In the genomic region with DNA sequence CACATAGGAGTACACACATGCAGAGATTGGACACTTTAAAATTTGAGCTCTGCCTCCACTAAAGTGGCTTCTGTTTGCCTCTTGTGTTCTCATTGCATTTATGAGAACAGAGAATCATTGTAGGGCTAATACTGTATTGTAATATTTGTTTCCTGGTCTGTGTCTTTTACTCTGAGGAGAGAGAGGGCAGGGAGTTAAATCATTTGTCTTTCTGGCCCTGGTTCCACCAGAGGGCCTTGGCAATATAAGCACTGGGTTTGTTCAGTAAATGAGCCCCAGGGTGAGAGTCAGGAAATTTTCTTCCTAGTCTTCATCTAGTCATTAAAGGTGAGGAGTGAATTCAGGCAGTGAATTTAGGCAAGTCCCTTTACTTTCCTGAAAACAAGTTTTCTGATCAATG, we compare ENCODE assay signal across 17 cellular contexts.
DNase-seq lines count a peak whose midpoint lies in the region; ATAC-seq and TF ChIP-seq lines count a peak whose summit lies in the region.
"Had no signal": no experiment of that assay in that cellular context is flagged by ENCODE, and none has a peak within 500 bp of the region (broad histone marks: within the 10 kb centered on the region; RNA-seq: fewer than 3 reads in every experiment).

No MANE protein-coding gene starts in this region.

- dilution Hi-C loops in mammary epithelial cell (cut with HindIII; ENCODE audit: low sequenced_read_pairs): no loop called here

- no peaks in the 10 kb centered on the region for H3K27me3 Mint-ChIP-seq in CD4-positive, alpha-beta T cell

- ATAC-seq in HG03520 (IDR thresholded peaks at IDR 0.05; ENCODE audit: unreplicated experiment) (no peak), left lobe of liver (no peak)
- ATAC-seq in CD4-positive, alpha-beta T cell (ENCODE audit: poor library complexity): no peak
- ATAC-seq: stimulated activated naive CD8-positive, alpha-beta T cell treated with anti-CD3 and anti-CD28 coated beads, Interleukin-15, Interleukin-2, amounts not matched to agents 100 U/mL and 50 U/mL, for 24 hours had no signal

- TF ChIP-seq POLR2A in breast epithelium (IDR thresholded peaks at IDR 0.05) (no peak), transverse colon (IDR thresholded peaks at IDR 0.05) (no peak)

- H3K9ac ChIP-seq in mammary epithelial cell (ENCODE audit: insufficient read depth, low read length): no peak overlapping the region
- no peak overlapping the region for H3K9ac ChIP-seq in muscle layer of colon (ENCODE audit: low read length)

- H3K4me3 ChIP-seq in breast epithelium (no peak overlapping the region), mammary epithelial cell (replicated peaks in 1 of 3; ENCODE audit: insufficient read depth in 1 of 3, low read depth in 2 of 3, low read length in 3 of 3) (no peak overlapping the region), muscle layer of colon (ENCODE audit: low read depth in 1 of 2, low read length in 2 of 2) (no peak overlapping the region), transverse colon (no peak overlapping the region)
- H3K4me3 ChIP-seq: heart left ventricle, SJSA1 had no signal

- no peak overlapping the region for H3K27ac Mint-ChIP-seq in CD4-positive, alpha-beta T cell

- H4K20me1 ChIP-seq in mammary epithelial cell (ENCODE audit: insufficient read depth, low read length): no peaks in the 10 kb centered on the region

- DNase-seq in breast epithelium (ENCODE audit: low spot score in 2 of 2) (peak in 1 of 2 donors; percentile 43), mammary epithelial cell (no peak), epithelial cell of prostate (ENCODE audit: low read depth, low spot score) (no peak), transverse colon (no peak), left lobe of liver (ENCODE audit: low spot score) (no peak)
- DNase-seq in CD4-positive, alpha-beta T cell: no peak
- DNase-seq: activated CD8-positive, alpha-beta memory T cell treated with anti-CD3 and anti-CD28 coated beads for 24 hours; brain microvascular endothelial cell; H7; heart left ventricle; Kasumi-1; kidney glomerular epithelial cell; NCI-H1930; stimulated activated naive CD8-positive, alpha-beta T cell treated with anti-CD3 and anti-CD28 coated beads, Interleukin-15, Interleukin-2, amounts not matched to agents 100 U/mL and 50 U/mL, for 24 hours had no signal

- in situ Hi-C loops in mammary epithelial cell (cut with MboI; ENCODE audit: low sequenced_read_pairs in 2 of 2): loop anchor here in 1 of 2 donors (25.0 kb wide), 1 partner anchor 110 kb away; no protein-coding TSS in a partner anchor
- in situ Hi-C loops in transverse colon (cut with MboI; ENCODE audit: low pct_ligation_motif_present in 1 of 4, low pct_unique_long_range_greater_than_20kb in 1 of 4, low sequenced_read_pairs in 3 of 4): no loop called here

- POLR2A ChIA-PET in CD4-positive, alpha-beta T cell (lab: Charles Lee): no interaction called here

- no peak overlapping the region for H3K4me2 ChIP-seq in mammary epithelial cell (ENCODE audit: insufficient read depth, low read depth, low read length)

- no peaks in the 10 kb centered on the region for H3K27me3 ChIP-seq in breast epithelium
- no peaks in the 10 kb centered on the region for H3K27me3 ChIP-seq in mammary epithelial cell (ENCODE audit: insufficient read depth, low read length)
- H3K27me3 ChIP-seq in muscle layer of colon (ENCODE audit: control insufficient read depth in 1 of 2, insufficient read depth in 2 of 2, low read length in 2 of 2): no peaks in the 10 kb centered on the region
- H3K27me3 ChIP-seq in transverse colon: no peaks in the 10 kb centered on the region
- H3K27me3 ChIP-seq in CD4-positive, alpha-beta T cell (ENCODE audit: control insufficient read depth, insufficient read depth, low read length): no peaks in the 10 kb centered on the region
- H3K27me3 ChIP-seq: brain microvascular endothelial cell, heart left ventricle, SJSA1 had no signal

- CTCF ChIA-PET in mammary epithelial cell (lab: Charles Lee; ENCODE audit: low non-redundant PET): no interaction called here
- CTCF ChIA-PET in CD4-positive, alpha-beta T cell (lab: Charles Lee): interaction anchor here (0.6 kb wide), 1 partner anchor 31 kb away, joined by 3 read pairs; no protein-coding TSS in a partner anchor

- H3K4me1 ChIP-seq in breast epithelium (peaks cover 8 to 18% of the 10 kb centered on the region in 2 donors), mammary epithelial cell (ENCODE audit: insufficient read depth, low read length) (peaks cover 13% of the 10 kb centered on the region), muscle layer of colon (ENCODE audit: insufficient read depth, low read length) (peaks cover 70% of the 10 kb centered on the region), transverse colon (peaks cover 25 to 51% (median 42%) of the 10 kb centered on the region in 4 donors)
- H3K4me1 ChIP-seq: SJSA1 had no signal

- H3K36me3 ChIP-seq in breast epithelium: no peaks in the 10 kb centered on the region
- no peaks in the 10 kb centered on the region for H3K36me3 ChIP-seq in mammary epithelial cell (ENCODE audit: insufficient read depth, low read length)
- no peaks in the 10 kb centered on the region for H3K36me3 ChIP-seq in muscle layer of colon (ENCODE audit: insufficient read depth, low read length)
- no peaks in the 10 kb centered on the region for H3K36me3 ChIP-seq in transverse colon
- H3K36me3 ChIP-seq: brain microvascular endothelial cell, heart left ventricle, SJSA1 had no signal

- H3K4me3 Mint-ChIP-seq in CD4-positive, alpha-beta T cell: no peak overlapping the region

- H3K9me3 Mint-ChIP-seq in CD4-positive, alpha-beta T cell: no peaks in the 10 kb centered on the region

- no TSS peak for BruUV-seq in mammary epithelial cell (replicated peaks; lab: Mats Ljungman, UMichigan)

- peaks cover 16% of the 10 kb centered on the region for H3K4me1 Mint-ChIP-seq in CD4-positive, alpha-beta T cell (ENCODE audit: low read depth)

- H3K27ac ChIP-seq in breast epithelium (peak overlapping the region; percentile 13 to 23), mammary epithelial cell (ENCODE audit: insufficient read depth, low read depth, low read length) (no peak overlapping the region), epithelial cell of prostate (peak overlapping the region; percentile 11), muscle layer of colon (ENCODE audit: low read depth, low read length) (peak overlapping the region; percentile 50), transverse colon (peak overlapping the region; percentile 21 to 64 (median 44))
- H3K27ac ChIP-seq in CD4-positive, alpha-beta T cell (ENCODE audit: low read depth, low read length): no peak overlapping the region
- H3K27ac ChIP-seq: brain microvascular endothelial cell, SJSA1 had no signal

- peak in 1 of 3 donors; percentile 21 for TF ChIP-seq CTCF in breast epithelium (IDR thresholded peaks at IDR 0.05)
- TF ChIP-seq CTCF in mammary epithelial cell (conservative IDR thresholded peaks at IDR 0.05 in 1 of 2, IDR thresholded peaks at IDR 0.05 in 1 of 2; ENCODE audit: extremely low read depth in 1 of 2, insufficient read depth in 1 of 2, low read depth in 1 of 2, low read length in 2 of 2): peak in 1 of 2 donors; percentile 6
- no peak for TF ChIP-seq CTCF in transverse colon (IDR thresholded peaks at IDR 0.05)
- no peak for TF ChIP-seq CTCF in CD4-positive, alpha-beta T cell (IDR thresholded peaks at IDR 0.05)

- no peaks in the 10 kb centered on the region for H3K36me3 Mint-ChIP-seq in CD4-positive, alpha-beta T cell (ENCODE audit: low read depth)

- TF ChIP-seq EP300 in transverse colon (IDR thresholded peaks at IDR 0.05; ENCODE audit: low read depth): no peak

- intact Hi-C loops in breast epithelium (cut with DNase I; ENCODE audit: low total_unique reads): no loop called here
- intact Hi-C loops in mammary epithelial cell (cut with micrococcal nuclease): no loop called here
- intact Hi-C loops in transverse colon (cut with DNase I; ENCODE audit: low total_unique reads): no loop called here
- intact Hi-C loops in CD4-positive, alpha-beta T cell (cut with DNase I, micrococcal nuclease): no loop called here

- no peak overlapping the region for H2AFZ ChIP-seq in mammary epithelial cell (ENCODE audit: low read depth, low read length)

- no peaks in the 10 kb centered on the region for H3K9me3 ChIP-seq in breast epithelium
- H3K9me3 ChIP-seq in mammary epithelial cell (replicated peaks; ENCODE audit: insufficient read depth, low read length): no peaks in the 10 kb centered on the region
- no peaks in the 10 kb centered on the region for H3K9me3 ChIP-seq in muscle layer of colon (ENCODE audit: low read length)
- H3K9me3 ChIP-seq in transverse colon: no peaks in the 10 kb centered on the region
- no peaks in the 10 kb centered on the region for H3K9me3 ChIP-seq in CD4-positive, alpha-beta T cell (ENCODE audit: control insufficient read depth, low read length)
- H3K9me3 ChIP-seq: heart left ventricle, SJSA1 had no signal

- peaks cover 5% of the 10 kb centered on the region for H3K79me2 ChIP-seq in mammary epithelial cell (ENCODE audit: insufficient read depth, low read length)

Comparison
In these comparisons a context has a peak if more than half of its experiments do, and no peak if none do; other contexts are left out.
1. H3K27ac ChIP-seq: peak in breast epithelium (2 of 2), epithelial cell of prostate (single experiment), muscle layer of colon (single experiment) and transverse colon (4 of 4); none in mammary epithelial cell (single experiment) and CD4-positive, alpha-beta T cell (single experiment).